Comparison of ENCODE assay signal across 26 cellular contexts in the genomic region with DNA sequence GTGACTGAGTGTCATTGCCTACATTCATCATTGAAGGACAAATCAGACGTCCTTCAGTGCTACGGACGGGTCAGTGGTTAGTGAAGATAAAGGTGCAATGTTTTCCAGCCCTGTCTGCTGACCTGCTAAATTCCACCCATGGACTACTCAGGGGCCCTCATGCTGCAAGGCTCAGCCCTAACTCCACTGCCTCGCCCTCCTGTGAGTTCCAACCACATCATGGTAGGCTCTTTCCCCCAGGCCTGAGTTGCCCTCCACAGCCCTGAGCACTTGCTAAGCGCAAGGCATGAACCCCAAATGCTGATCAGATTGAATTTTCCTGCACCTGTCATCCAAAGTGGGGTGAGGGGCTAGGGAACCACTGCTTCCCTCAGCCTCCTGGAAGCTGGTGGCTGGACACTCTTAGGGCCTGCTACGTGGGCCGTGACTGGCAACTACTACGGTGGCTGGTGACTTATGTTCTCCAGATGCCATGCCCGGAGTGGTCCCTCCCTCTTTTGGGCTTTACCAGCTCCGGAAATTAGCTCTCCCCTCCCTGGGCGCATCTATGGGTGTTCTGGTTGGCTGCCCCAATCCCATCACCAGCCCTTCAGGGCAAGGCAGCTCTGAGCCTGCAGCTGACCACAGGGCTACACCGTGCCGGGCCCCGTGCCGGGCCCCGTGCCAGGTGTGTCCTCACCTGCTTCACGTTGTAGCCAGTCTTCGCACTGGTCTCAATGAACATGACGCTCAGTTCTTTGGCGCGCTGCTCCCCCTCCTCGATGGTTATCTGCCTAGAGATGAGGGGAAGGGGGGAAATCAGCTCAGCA. TPM values are rescaled to one million over a fixed set of nuclear protein-coding genes. Genes with fewer than 3 reads are reported as not detected.
"Had no signal": no experiment of that assay in that cellular context is flagged by ENCODE, and none has a peak within 500 bp of the region (broad histone marks: within the 10 kb centered on the region; RNA-seq: fewer than 3 reads in every experiment).

No MANE protein-coding gene starts in this region.

- H3K27ac Mint-ChIP-seq: activated CD4-positive, alpha-beta memory T cell treated with anti-CD3 and anti-CD28 coated beads, Interleukin-2, amount 10 ng/mL, durations not matched to agents 7 days and 5 days; activated CD4-positive, alpha-beta T cell treated with anti-CD3 and anti-CD28 coated beads, Interleukin-2, amount 10 ng/mL, durations not matched to agents 7 days and 5 days; activated naive CD8-positive, alpha-beta T cell; naive thymus-derived CD8-positive, alpha-beta T cell; progenitor cell of endocrine pancreas; T-helper 1 cell treated with Interleukin-12 subunit alpha and Interleukin-12 subunit beta and Interleukin-4 antibody, amounts not matched to agents 30 μg/mL and 1 μg/mL, for 36 hours had no signal

- H3K9me3 Mint-ChIP-seq: activated CD4-positive, alpha-beta memory T cell treated with anti-CD3 and anti-CD28 coated beads, Interleukin-2, amount 10 ng/mL, durations not matched to agents 7 days and 5 days; activated CD4-positive, alpha-beta T cell treated with anti-CD3 and anti-CD28 coated beads, Interleukin-2, amount 10 ng/mL, durations not matched to agents 7 days and 5 days; naive thymus-derived CD8-positive, alpha-beta T cell; T-helper 1 cell treated with Interleukin-12 subunit alpha and Interleukin-12 subunit beta and Interleukin-4 antibody, amounts not matched to agents 30 μg/mL and 1 μg/mL, for 36 hours had no signal

- H3K36me3 ChIP-seq: right lobe of liver had no signal

- H3K4me1 Mint-ChIP-seq: activated CD4-positive, alpha-beta memory T cell treated with anti-CD3 and anti-CD28 coated beads, Interleukin-2, amount 10 ng/mL, durations not matched to agents 7 days and 5 days; activated CD4-positive, alpha-beta T cell treated with anti-CD3 and anti-CD28 coated beads, Interleukin-2, amount 10 ng/mL, durations not matched to agents 7 days and 5 days; naive thymus-derived CD8-positive, alpha-beta T cell had no signal

- H3K9me3 ChIP-seq: gastroesophageal sphincter, right lobe of liver had no signal

- H3K27ac ChIP-seq: gastroesophageal sphincter, right lobe of liver, VCaP had no signal

- FAIRE-seq: bronchial epithelial cell, colon, endothelial cell of umbilical vein, kidney, TTC549 had no signal

- H3K4me3 Mint-ChIP-seq: activated CD4-positive, alpha-beta memory T cell treated with anti-CD3 and anti-CD28 coated beads, Interleukin-2, amount 10 ng/mL, durations not matched to agents 7 days and 5 days; activated CD4-positive, alpha-beta T cell treated with anti-CD3 and anti-CD28 coated beads, Interleukin-2, amount 10 ng/mL, durations not matched to agents 7 days and 5 days; activated naive CD8-positive, alpha-beta T cell; naive thymus-derived CD8-positive, alpha-beta T cell; T-helper 1 cell treated with Interleukin-12 subunit alpha and Interleukin-12 subunit beta and Interleukin-4 antibody, amounts not matched to agents 30 μg/mL and 1 μg/mL, for 36 hours had no signal

- H3K4me1 ChIP-seq: gastroesophageal sphincter, right lobe of liver had no signal

- H3K36me3 Mint-ChIP-seq: activated naive CD8-positive, alpha-beta T cell; naive thymus-derived CD8-positive, alpha-beta T cell had no signal

- H3K4me3 ChIP-seq: gastroesophageal sphincter, right lobe of liver had no signal

- DNase-seq: activated CD4-positive, alpha-beta T cell treated with anti-CD3 and anti-CD28 coated beads for 1 hour; activated CD4-positive, alpha-beta T cell treated with anti-CD3 and anti-CD28 coated beads, Interleukin-2, amount 10 ng/mL, durations not matched to agents 7 days and 5 days; activated effector memory CD4-positive, alpha-beta T cell treated with Interleukin-2 at 50 U/mL for 16 hours; activated naive CD4-positive, alpha-beta T cell treated with Interleukin-2 at 50 U/mL for 16 hours; anterior cingulate cortex; effector memory CD4-positive, alpha-beta T cell; hippocampal formation; kidney; left colon; stimulated activated CD4-positive, alpha-beta T cell treated with anti-CD3 and anti-CD28 coated beads, Interleukin-2, amount 100 ng/mL, for 48 hours; stimulated activated naive CD8-positive, alpha-beta T cell treated with anti-CD3 and anti-CD28 coated beads, Interleukin-15, Interleukin-2, amounts not matched to agents 100 U/mL and 50 U/mL, for 24 hours; substantia nigra; SW 1271; T-helper 9 cell had no signal

- H3K27me3 ChIP-seq: gastroesophageal sphincter, right lobe of liver had no signal

- ATAC-seq: gastroesophageal sphincter; left colon; naive thymus-derived CD8-positive, alpha-beta T cell; right lobe of liver; stimulated activated naive CD8-positive, alpha-beta T cell treated with anti-CD3 and anti-CD28 coated beads, Interleukin-15, Interleukin-2, amounts not matched to agents 100 U/mL and 50 U/mL, for 24 hours had no signal

- H3K27me3 Mint-ChIP-seq: activated CD4-positive, alpha-beta memory T cell treated with anti-CD3 and anti-CD28 coated beads, Interleukin-2, amount 10 ng/mL, durations not matched to agents 7 days and 5 days; activated CD4-positive, alpha-beta T cell treated with anti-CD3 and anti-CD28 coated beads, Interleukin-2, amount 10 ng/mL, durations not matched to agents 7 days and 5 days; activated naive CD8-positive, alpha-beta T cell; progenitor cell of endocrine pancreas had no signal

RNA-seq across cellular contexts. Expression of a gene that starts 58.0 kb away (rescaled TPM):
- total RNA-seq: activated CD4-positive, alpha-beta T cell treated with anti-CD3 and anti-CD28 coated beads, Interleukin-2, amount 10 ng/mL, durations not matched to agents 7 days and 5 days; naive thymus-derived CD8-positive, alpha-beta T cell had no signal
